ENCODE assay signal across 1 cellular context in the genomic region with DNA sequence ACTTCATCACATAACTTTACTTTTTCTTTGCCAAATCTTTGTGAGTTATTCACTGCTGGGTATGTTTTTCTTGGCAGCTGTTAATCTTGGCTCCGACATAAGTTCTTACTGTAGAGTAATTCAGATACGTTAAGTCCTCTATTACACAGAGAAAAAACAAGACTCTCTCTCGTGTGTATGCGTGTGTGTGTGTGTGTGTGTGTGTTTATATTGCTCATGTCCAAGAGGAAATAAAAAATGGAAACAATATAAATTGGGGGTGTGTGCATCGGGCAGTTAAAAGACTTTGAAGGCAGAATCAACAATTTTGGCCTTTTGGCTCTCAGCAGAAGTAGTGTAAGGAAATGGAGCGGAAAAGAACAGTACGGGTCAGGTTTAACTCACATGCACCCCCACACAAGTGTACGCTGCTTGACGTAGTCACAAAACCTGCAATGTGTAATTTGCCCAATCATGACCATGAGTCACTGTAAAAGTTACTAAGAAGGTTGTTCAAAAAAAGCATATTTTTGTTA.
TF ChIP-seq lines count a peak whose summit lies in the region.

No MANE protein-coding gene starts in this region.

TF ChIP-seq in A549, 52 proteins besides CTCF, POLR2A, EP300 and RAD21 (continued from another document):
- TF ChIP-seq CEBPB (IDR thresholded peaks at IDR 0.05) (peak; percentile 66 to 70), ZC3H11A (IDR thresholded peaks at IDR 0.05) (no peak), MAFK (IDR thresholded peaks at IDR 0.05; ENCODE audit: partially characterized antibody) (peak; percentile 43), FOSL2 (IDR thresholded peaks at IDR 0.05) (peak; percentile 79), FOSL2 (CRISPR knock-in tag; IDR thresholded peaks at IDR 0.05) (peak; percentile 82), HOXA7 (CRISPR knock-in tag; IDR thresholded peaks at IDR 0.05) (peak; percentile 67; the same call in 1 of the 2 replicates), JUN (IDR thresholded peaks at IDR 0.05) (peak; percentile 79 to 88; a peak in 4 of 5 replicates), SREBF2 (IDR thresholded peaks at IDR 0.05) (no peak), PHF8 (IDR thresholded peaks at IDR 0.05; ENCODE audit: borderline replicate concordance, low read depth) (no peak), ZNF302 (CRISPR knock-in tag; IDR thresholded peaks at IDR 0.05) (no peak), HOXB5 (CRISPR knock-in tag; IDR thresholded peaks at IDR 0.05) (peak; percentile 63; the same call in 1 of the 2 replicates), NFE2L2 (conservative IDR thresholded peaks at IDR 0.05; ENCODE audit: low read length) (peak; percentile 25; the same call in 1 of the 2 replicates), HOXB13 (CRISPR knock-in tag; IDR thresholded peaks at IDR 0.05; ENCODE audit: low read depth) (0 out of 2 replicates have a peak, but pooled peaks have one; percentile 14), MYC (IDR thresholded peaks at IDR 0.05; ENCODE audit: borderline replicate concordance, low read length) (no peak), FOSB (CRISPR knock-in tag; IDR thresholded peaks at IDR 0.05) (no peak), FOXS1 (CRISPR knock-in tag; IDR thresholded peaks at IDR 0.05) (peak; percentile 81; the same call in 1 of the 2 replicates)
- TF ChIP-seq, protein P1, sequence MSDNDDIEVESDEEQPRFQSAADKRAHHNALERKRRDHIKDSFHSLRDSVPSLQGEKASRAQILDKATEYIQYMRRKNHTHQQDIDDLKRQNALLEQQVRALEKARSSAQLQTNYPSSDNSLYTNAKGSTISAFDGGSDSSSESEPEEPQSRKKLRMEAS (IDR thresholded peaks at IDR 0.05), result peak; percentile 50; the same call in 1 of the 2 replicates
